In genomic region chr11:56751480-56751879, GRCh38 we compare ENCODE assay signal across 11 cellular contexts. TPM values are rescaled to one million over a fixed set of nuclear protein-coding genes. Genes with fewer than 3 reads are reported as not detected.
"Had no signal": no experiment of that assay in that cellular context is flagged by ENCODE, and none has a peak within 500 bp of the region (broad histone marks: within the 10 kb centered on the region; RNA-seq: fewer than 3 reads in every experiment).

No MANE protein-coding gene starts in this region.

- H3K36me3 ChIP-seq: HAP-1 had no signal

- H3K9me3 ChIP-seq: HAP-1 had no signal

- H2AFZ ChIP-seq: GM23338 had no signal

- ATAC-seq: GM23338, HCT116, K562 had no signal

- H3K4me3 ChIP-seq: GM23338, HAP-1, K562 had no signal

- H3K27ac Mint-ChIP-seq: GM23338, HFFc6 had no signal

- H3K4me3 Mint-ChIP-seq: GM23338, HFFc6 had no signal

- H3K4me2 ChIP-seq: GM23338 had no signal

- H3K4me1 ChIP-seq: HAP-1 had no signal

- FAIRE-seq: HTR-8/SVneo, K562 had no signal

- DNase-seq: H7, HFFc6, IMR-90, KG1 had no signal

RNA-seq across cellular contexts. Expression of gene OR9G4, which starts 3.0 kb away (rescaled TPM):
- total RNA-seq: GM23338, H4, H7, HFFc6, HT-29, IMR-90, K562 had no signal
- polyA plus RNA-seq: GM23338, IMR-90, K562 had no signal

RNA-seq across cellular contexts. Expression of gene OR9G1, which starts 52.6 kb away (rescaled TPM):
- total RNA-seq: GM23338, H4, H7, HFFc6, HT-29, IMR-90, K562 had no signal
- polyA plus RNA-seq: GM23338, IMR-90, K562 had no signal
